ENCODE assay signal across 18 cellular contexts in genomic region chr1:150346316-150346715, GRCh38. TPM values are rescaled to one million over a fixed set of nuclear protein-coding genes. Genes with fewer than 3 reads are reported as not detected.
DNase-seq lines count a peak whose midpoint lies in the region; ATAC-seq and TF ChIP-seq lines count a peak whose summit lies in the region.
"Had no signal": no experiment of that assay in that cellular context is flagged by ENCODE, and none has a peak within 500 bp of the region (broad histone marks: within the 10 kb centered on the region; RNA-seq: fewer than 3 reads in every experiment).

No MANE protein-coding gene starts in this region.

- H3K4me1 Mint-ChIP-seq in activated naive CD8-positive, alpha-beta T cell treated with anti-CD3 and anti-CD28 coated beads for 36 hours: peaks cover 2% of the 10 kb centered on the region
- no peaks in the 10 kb centered on the region for H3K4me1 Mint-ChIP-seq in activated naive CD8-positive, alpha-beta T cell treated with anti-CD3 and anti-CD28 coated beads, Interleukin-2, amount 50 U/mL, for 24 hours
- no peaks in the 10 kb centered on the region for H3K4me1 Mint-ChIP-seq in endodermal cell
- H3K4me1 Mint-ChIP-seq: CD4-positive, CD25-positive, alpha-beta regulatory T cell; CD8-positive, alpha-beta memory T cell; H9; IgD-negative memory B cell had no signal

- H3K27me3 Mint-ChIP-seq in activated naive CD8-positive, alpha-beta T cell treated with anti-CD3 and anti-CD28 coated beads for 36 hours: no peaks in the 10 kb centered on the region
- H3K27me3 Mint-ChIP-seq in activated naive CD8-positive, alpha-beta T cell treated with anti-CD3 and anti-CD28 coated beads, Interleukin-2, amount 50 U/mL, for 24 hours: no peaks in the 10 kb centered on the region
- no peaks in the 10 kb centered on the region for H3K27me3 Mint-ChIP-seq in endodermal cell (ENCODE audit: insufficient read depth)
- H3K27me3 Mint-ChIP-seq: CD4-positive, CD25-positive, alpha-beta regulatory T cell; CD8-positive, alpha-beta memory T cell; IgD-negative memory B cell had no signal

- no peaks in the 10 kb centered on the region for H3K9me3 ChIP-seq in endodermal cell (ENCODE audit: control insufficient read depth, low read length)
- H3K9me3 ChIP-seq in body of pancreas: no peaks in the 10 kb centered on the region
- H3K9me3 ChIP-seq: BE2C had no signal

- no peaks in the 10 kb centered on the region for H3K9me3 Mint-ChIP-seq in activated naive CD8-positive, alpha-beta T cell treated with anti-CD3 and anti-CD28 coated beads for 36 hours
- no peaks in the 10 kb centered on the region for H3K9me3 Mint-ChIP-seq in activated naive CD8-positive, alpha-beta T cell treated with anti-CD3 and anti-CD28 coated beads, Interleukin-2, amount 50 U/mL, for 24 hours
- H3K9me3 Mint-ChIP-seq in endodermal cell: no peaks in the 10 kb centered on the region
- H3K9me3 Mint-ChIP-seq: CD4-positive, CD25-positive, alpha-beta regulatory T cell; CD8-positive, alpha-beta memory T cell; H9; IgD-negative memory B cell had no signal

- WGBS in endodermal cell (ENCODE audit: insufficient coverage in 1 of 2, insufficient read length in 1 of 2), 2 experiments: 88 to 100% methylated on average over 1 to 4 of the region's 4 CpGs
- WGBS in body of pancreas, 2 donors: 87 to 91% methylated on average over 4 of the region's 4 CpGs

- DNase-seq in activated naive CD8-positive, alpha-beta T cell treated with anti-CD3 and anti-CD28 coated beads for 36 hours: no peak
- no peak for DNase-seq in activated naive CD8-positive, alpha-beta T cell treated with anti-CD3 and anti-CD28 coated beads, Interleukin-2, amount 50 U/mL, for 24 hours
- peak; percentile 70 for DNase-seq in NCI-H82 treated with DMSO at 0.1 percent for 48 hours (lab: John Stamatoyannopoulos, UW; ENCODE audit: unreplicated experiment)
- DNase-seq in endodermal cell: no peak
- no peak for DNase-seq in body of pancreas
- DNase-seq: ACHN; BE2C; C1 segment of cervical spinal cord; CD4-positive, CD25-positive, alpha-beta regulatory T cell; CD8-positive, alpha-beta memory T cell; COR-L47; DMS153; DMS79; GDM1; H9 had no signal

- TF ChIP-seq POLR2A in body of pancreas (IDR thresholded peaks at IDR 0.05): no peak

- H3K27me3 ChIP-seq in endodermal cell (ENCODE audit: control insufficient read depth, insufficient read depth, low read length, poor library complexity, severe bottlenecking): no peaks in the 10 kb centered on the region
- H3K27me3 ChIP-seq in body of pancreas: no peaks in the 10 kb centered on the region
- H3K27me3 ChIP-seq: BE2C had no signal

- H3K36me3 Mint-ChIP-seq in activated naive CD8-positive, alpha-beta T cell treated with anti-CD3 and anti-CD28 coated beads for 36 hours: peaks cover 29% of the 10 kb centered on the region
- H3K36me3 Mint-ChIP-seq in activated naive CD8-positive, alpha-beta T cell treated with anti-CD3 and anti-CD28 coated beads, Interleukin-2, amount 50 U/mL, for 24 hours (ENCODE audit: low read depth): peaks cover 46% of the 10 kb centered on the region
- H3K36me3 Mint-ChIP-seq in endodermal cell (ENCODE audit: low read depth): peaks cover 77% of the 10 kb centered on the region

- H3K27ac ChIP-seq in endodermal cell (ENCODE audit: low read depth, low read length) (no peak overlapping the region), body of pancreas (no peak overlapping the region)

- H3K4me1 ChIP-seq in endodermal cell (ENCODE audit: control insufficient read depth, insufficient read depth, low read length): no peaks in the 10 kb centered on the region
- no peaks in the 10 kb centered on the region for H3K4me1 ChIP-seq in body of pancreas
- H3K4me1 ChIP-seq: BE2C had no signal

- H3K36me3 ChIP-seq in endodermal cell (ENCODE audit: control insufficient read depth, insufficient read depth, low read length): peaks cover 78% of the 10 kb centered on the region
- peaks cover 7 to 37% of the 10 kb centered on the region in 2 donors for H3K36me3 ChIP-seq in body of pancreas (replicated peaks in 1 of 2; ENCODE audit: insufficient read depth in 1 of 2, low read depth in 2 of 2)

- no peak overlapping the region for H3K4me3 Mint-ChIP-seq in activated naive CD8-positive, alpha-beta T cell treated with anti-CD3 and anti-CD28 coated beads for 36 hours
- H3K4me3 Mint-ChIP-seq in activated naive CD8-positive, alpha-beta T cell treated with anti-CD3 and anti-CD28 coated beads, Interleukin-2, amount 50 U/mL, for 24 hours: no peak overlapping the region
- no peak overlapping the region for H3K4me3 Mint-ChIP-seq in endodermal cell
- H3K4me3 Mint-ChIP-seq: CD4-positive, CD25-positive, alpha-beta regulatory T cell; CD8-positive, alpha-beta memory T cell; H9; IgD-negative memory B cell had no signal

- no peak for ATAC-seq in activated naive CD8-positive, alpha-beta T cell treated with anti-CD3 and anti-CD28 coated beads, Interleukin-2, amount 50 U/mL, for 24 hours
- no peak for ATAC-seq in body of pancreas
- ATAC-seq in GM19395 (IDR thresholded peaks at IDR 0.05; ENCODE audit: unreplicated experiment): no peak
- ATAC-seq: HepG2 had no signal

- no peak overlapping the region for H3K4me3 ChIP-seq in endodermal cell (ENCODE audit: low read length)
- no peak overlapping the region for H3K4me3 ChIP-seq in body of pancreas

- H3K9ac ChIP-seq in endodermal cell (ENCODE audit: extremely low read depth, low read length, poor library complexity, severe bottlenecking): no peak overlapping the region

- H3K27ac Mint-ChIP-seq in activated naive CD8-positive, alpha-beta T cell treated with anti-CD3 and anti-CD28 coated beads for 36 hours: peak overlapping the region; percentile 28
- no peak overlapping the region for H3K27ac Mint-ChIP-seq in activated naive CD8-positive, alpha-beta T cell treated with anti-CD3 and anti-CD28 coated beads, Interleukin-2, amount 50 U/mL, for 24 hours
- peak overlapping the region; percentile 5 for H3K27ac Mint-ChIP-seq in endodermal cell
- H3K27ac Mint-ChIP-seq: H9 had no signal

- TF ChIP-seq CTCF in endodermal cell (conservative IDR thresholded peaks at IDR 0.05) (no peak), body of pancreas (IDR thresholded peaks at IDR 0.05) (no peak)

- intact Hi-C loops in body of pancreas (cut with DNase I): no loop called here

RNA-seq across cellular contexts. Expression of gene RPRD2, which starts 17.6 kb away (rescaled TPM):
- total RNA-seq in activated naive CD8-positive, alpha-beta T cell treated with anti-CD3 and anti-CD28 coated beads for 36 hours: 10 to 100 TPM; 21.7 to 22.8 TPM
- total RNA-seq in endodermal cell (10 to 100 TPM; 33.1 to 35.9 TPM), body of pancreas (10 to 100 TPM; 13.2 to 17.1 TPM)
- 31.4 TPM for polyA plus RNA-seq in endodermal cell (2013, experiment 1 of 2)
- 28.7 TPM for polyA plus RNA-seq in endodermal cell (2013, experiment 2 of 2)

RNA-seq across cellular contexts. Expression of gene PRPF3, which starts 25.0 kb away (rescaled TPM):
- 10 to 100 TPM; 67.8 to 71.5 TPM for total RNA-seq in activated naive CD8-positive, alpha-beta T cell treated with anti-CD3 and anti-CD28 coated beads for 36 hours
- total RNA-seq in endodermal cell: 10 to 100 TPM; 70.7 to 75.6 TPM
- polyA plus RNA-seq in endodermal cell (2013, experiment 1 of 2): 57.9 TPM
- polyA plus RNA-seq in endodermal cell (2013, experiment 2 of 2): 50.1 TPM
- total RNA-seq in body of pancreas: 10 to 100 TPM; 36.8 to 74.8 TPM

RNA-seq across cellular contexts. Expression of gene MRPS21, which starts 52.7 kb away (rescaled TPM):
- total RNA-seq in activated naive CD8-positive, alpha-beta T cell treated with anti-CD3 and anti-CD28 coated beads for 36 hours: 10 to 100 TPM; 93.0 to 93.4 TPM
- total RNA-seq in endodermal cell (10 to 100 TPM; 89.9 to 95.3 TPM), body of pancreas (10 to 100 TPM; 17.9 to 23.4 TPM)
- 85.2 TPM for polyA plus RNA-seq in endodermal cell (2013, experiment 1 of 2)
- 79.0 TPM for polyA plus RNA-seq in endodermal cell (2013, experiment 2 of 2)
